Comparison of ENCODE assay signal across 8 cellular contexts in genomic region chr17:54992797-54993639, GRCh38. TPM values are rescaled to one million over a fixed set of nuclear protein-coding genes. Genes with fewer than 3 reads are reported as not detected.
DNase-seq lines count a peak whose midpoint lies in the region; ATAC-seq, FAIRE-seq and TF ChIP-seq lines count a peak whose summit lies in the region.

No MANE protein-coding gene starts in this region.

- ATAC-seq in left lobe of liver (peak; percentile 90), HG03135 (IDR thresholded peaks at IDR 0.05; ENCODE audit: unreplicated experiment) (no peak)

- FAIRE-seq in GM12892 (lab: Jason Lieb, UNC) (peak; percentile 53), HTR-8/SVneo (lab: Jason Lieb, UNC) (peak; percentile 64)

- no peak overlapping the region for H2AFZ ChIP-seq in mammary epithelial cell (ENCODE audit: low read depth, low read length)

- no peak overlapping the region for H3K4me2 ChIP-seq in mammary epithelial cell (ENCODE audit: insufficient read depth, low read depth, low read length)

- TF ChIP-seq CTCF in AG09309 (IDR thresholded peaks at IDR 0.05; ENCODE audit: control insufficient read depth, insufficient read depth, low read depth, low read length, missing control alignments) (peak; percentile 45), mammary epithelial cell (conservative IDR thresholded peaks at IDR 0.05 in 1 of 2, IDR thresholded peaks at IDR 0.05 in 1 of 2; ENCODE audit: extremely low read depth in 1 of 2, insufficient read depth in 1 of 2, low read depth in 1 of 2, low read length in 2 of 2) (peak; percentile 57 to 58)

- intact Hi-C loops in mammary epithelial cell (cut with micrococcal nuclease), result loop anchor here (1.0 kb wide), 3 partner anchors 303 to 521 kb away; no protein-coding TSS in a partner anchor

- no peak for TF ChIP-seq POLR2A in GM12892 (IDR thresholded peaks at IDR 0.05; ENCODE audit: low read depth, low read length)

- no peak overlapping the region for H3K4me3 ChIP-seq in AG09309 (ENCODE audit: control insufficient read depth, low read depth, low read length)
- H3K4me3 ChIP-seq in mammary epithelial cell (replicated peaks in 1 of 3; ENCODE audit: insufficient read depth in 1 of 3, low read depth in 2 of 3, low read length in 3 of 3), result no peak overlapping the region

- dilution Hi-C loops in mammary epithelial cell (cut with HindIII; ENCODE audit: low sequenced_read_pairs), result no loop called here

- no peaks in the 10 kb centered on the region for H3K27me3 ChIP-seq in mammary epithelial cell (ENCODE audit: insufficient read depth, low read length)

- no peaks in the 10 kb centered on the region for H4K20me1 ChIP-seq in mammary epithelial cell (ENCODE audit: insufficient read depth, low read length)

- CTCF ChIA-PET in mammary epithelial cell (lab: Charles Lee; ENCODE audit: low non-redundant PET), result interaction anchor here (0.6 to 0.9 kb wide), 4 partner anchors 156 to 520 kb away, joined by 3 to 4 read pairs (median 4); no protein-coding TSS in a partner anchor

- no peaks in the 10 kb centered on the region for H3K79me2 ChIP-seq in mammary epithelial cell (ENCODE audit: insufficient read depth, low read length)

- no TSS peak for BruUV-seq in mammary epithelial cell (replicated peaks; lab: Mats Ljungman, UMichigan)

- H3K4me1 ChIP-seq in mammary epithelial cell (ENCODE audit: insufficient read depth, low read length), result no peaks in the 10 kb centered on the region

- DNase-seq in AG09309 (ENCODE audit: low read depth) (peak; percentile 14), GM12892 (ENCODE audit: insufficient read length) (no peak), HTR-8/SVneo (ENCODE audit: insufficient read length, low spot score) (peak; percentile 71), NCI-H774 (lab: John Stamatoyannopoulos, UW) (peak; percentile 69), mammary epithelial cell (peak; percentile 30), left lobe of liver (ENCODE audit: low spot score) (no peak), T1000 (lab: John Stamatoyannopoulos, UW) (no peak)

- H3K27ac ChIP-seq in mammary epithelial cell (ENCODE audit: insufficient read depth, low read depth, low read length), result no peak overlapping the region

- H3K9me3 ChIP-seq in mammary epithelial cell (replicated peaks; ENCODE audit: insufficient read depth, low read length), result no peaks in the 10 kb centered on the region

- H3K36me3 ChIP-seq in mammary epithelial cell (ENCODE audit: insufficient read depth, low read length), result no peaks in the 10 kb centered on the region

- no peak overlapping the region for H3K9ac ChIP-seq in mammary epithelial cell (ENCODE audit: insufficient read depth, low read length)

- in situ Hi-C loops in mammary epithelial cell (cut with MboI; ENCODE audit: low sequenced_read_pairs in 2 of 2), result loop anchor here in 1 of 2 donors (10.0 to 25.0 kb wide), 4 partner anchors 94 to 519 kb away; partner anchors contain the start of gene SMIM36

- 69% methylated on average over 7 of the region's 8 CpGs for WGBS in mammary epithelial cell (ENCODE audit: low coverage, missing lambda C conversion rate)

RNA-seq across cellular contexts. Expression of gene STXBP4, which starts 24.5 kb away (rescaled TPM):
- 6.8 TPM for polyA plus RNA-seq in GM12892 (2012; ENCODE audit: missing spikeins)
- total RNA-seq in mammary epithelial cell (10 to 100 TPM in 1 of 2 donors, 1 to 10 TPM in 1; 8.0 to 11.7 TPM), left lobe of liver (2.8 TPM)
- 3.9 TPM for polyA plus RNA-seq in mammary epithelial cell
- polyA minus RNA-seq in mammary epithelial cell, result 10.6 TPM

RNA-seq across cellular contexts. Expression of gene COX11, which starts 24.6 kb away (rescaled TPM):
- 29.2 TPM for polyA plus RNA-seq in GM12892 (2012; ENCODE audit: missing spikeins)
- total RNA-seq in mammary epithelial cell (10 to 100 TPM; 43.4 to 53.8 TPM), left lobe of liver (30.3 TPM)
- 44.5 TPM for polyA plus RNA-seq in mammary epithelial cell
- polyA minus RNA-seq in mammary epithelial cell, result 15.6 TPM

Comparison
In these comparisons a context has a peak if more than half of its experiments do, and no peak if none do; other contexts are left out.
1. DNase-seq: peak in AG09309 (single experiment), HTR-8/SVneo (single experiment), NCI-H774 (single experiment) and mammary epithelial cell (single experiment); none in GM12892 (single experiment), left lobe of liver (single experiment) and T1000 (single experiment).